In the genomic region with DNA sequence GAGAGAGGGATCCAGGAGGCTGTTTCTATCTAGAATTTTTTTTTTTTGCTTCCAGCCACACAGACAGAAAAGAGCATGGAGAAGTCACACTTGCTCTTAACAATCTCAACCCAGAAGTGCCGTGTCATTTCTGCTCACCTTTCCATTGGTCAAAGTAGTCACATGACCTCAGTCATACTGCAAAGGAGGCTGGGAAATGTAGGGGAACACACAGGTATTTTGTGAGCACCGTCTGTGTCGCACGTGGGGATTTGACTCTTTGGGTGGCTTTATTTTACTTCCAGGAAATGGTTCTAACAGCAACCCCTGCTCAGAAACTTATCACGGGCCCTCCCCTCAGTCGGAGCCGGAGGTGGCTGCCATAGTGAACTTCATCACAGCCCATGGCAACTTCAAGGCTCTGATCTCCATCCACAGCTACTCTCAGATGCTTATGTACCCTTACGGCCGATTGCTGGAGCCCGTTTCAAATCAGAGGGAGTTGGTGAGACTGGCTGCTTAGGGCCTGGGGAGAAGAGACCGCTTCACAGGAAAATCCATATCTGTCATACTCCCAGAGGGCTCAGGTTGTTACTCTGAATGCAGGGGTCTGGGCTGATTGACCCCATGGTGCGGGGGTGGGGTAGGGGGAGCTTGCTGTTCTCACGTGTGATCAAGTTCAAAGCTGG, we compare ENCODE assay signal across 16 cellular contexts. TPM values are rescaled to one million over a fixed set of nuclear protein-coding genes. Genes with fewer than 3 reads are reported as not detected.
DNase-seq lines count a peak whose midpoint lies in the region; ATAC-seq and TF ChIP-seq lines count a peak whose summit lies in the region.
"Had no signal": no experiment of that assay in that cellular context is flagged by ENCODE, and none has a peak within 500 bp of the region (broad histone marks: within the 10 kb centered on the region; RNA-seq: fewer than 3 reads in every experiment).

No MANE protein-coding gene starts in this region.

- no peak overlapping the region for H3K4me3 Mint-ChIP-seq in activated CD4-positive, alpha-beta T cell treated with anti-CD3 and anti-CD28 coated beads for 36 hours
- peak overlapping the region; percentile 87 for H3K4me3 Mint-ChIP-seq in activated T-helper 17 cell treated with anti-CD3 and anti-CD28 coated beads, Interleukin-2, amount 50 U/mL, for 72 hours
- peak overlapping the region; percentile 18 for H3K4me3 Mint-ChIP-seq in neural progenitor cell
- H3K4me3 Mint-ChIP-seq: naive B cell had no signal

- no peaks in the 10 kb centered on the region for H3K36me3 Mint-ChIP-seq in activated CD4-positive, alpha-beta T cell treated with anti-CD3 and anti-CD28 coated beads for 36 hours (ENCODE audit: low read depth)
- H3K36me3 Mint-ChIP-seq in activated T-helper 17 cell treated with anti-CD3 and anti-CD28 coated beads, Interleukin-2, amount 50 U/mL, for 72 hours (ENCODE audit: low read depth) = peaks cover 18% of the 10 kb centered on the region
- peaks cover 3% of the 10 kb centered on the region for H3K36me3 Mint-ChIP-seq in neural progenitor cell
- H3K36me3 Mint-ChIP-seq: naive B cell had no signal

- H3K4me3 ChIP-seq in Loucy (ENCODE audit: low read length, poor library complexity, severe bottlenecking) = no peak overlapping the region
- no peak overlapping the region for H3K4me3 ChIP-seq in neural progenitor cell
- H3K4me3 ChIP-seq: A549, transverse colon had no signal

- H3K79me2 ChIP-seq in Loucy (ENCODE audit: insufficient read depth, low read length) (no peaks in the 10 kb centered on the region), neural progenitor cell (ENCODE audit: low read depth) (no peaks in the 10 kb centered on the region)

- TF ChIP-seq CTCF in Loucy (conservative IDR thresholded peaks at IDR 0.05; ENCODE audit: low read length) = no peak
- TF ChIP-seq CTCF in neural progenitor cell (IDR thresholded peaks at IDR 0.05) = no peak

- DNase-seq in activated CD4-positive, alpha-beta T cell treated with anti-CD3 and anti-CD28 coated beads for 36 hours = peak; percentile 30
- DNase-seq in activated CD4-positive, alpha-beta T cell treated with anti-CD3 and anti-CD28 coated beads, Interleukin-2, amount 50 U/mL, for 1 hour = no peak
- no peak for DNase-seq in neural progenitor cell (ENCODE audit: low spot score)
- DNase-seq in NCI-H146 (lab: John Stamatoyannopoulos, UW) = no peak
- DNase-seq in ureter (ENCODE audit: low spot score) = no peak
- DNase-seq in NCI-H2029 (lab: John Stamatoyannopoulos, UW) = no peak
- DNase-seq: DMS 273 treated with DMSO at 0.1 percent for 48 hours, left cardiac atrium, naive B cell, NCI-H1694, transverse colon had no signal

- POLR2A ChIA-PET in activated CD4-positive, alpha-beta T cell treated with anti-CD3 and anti-CD28 coated beads for 36 hours (lab: Charles Lee) = no interaction called here

- H3K4me1 Mint-ChIP-seq in activated CD4-positive, alpha-beta T cell treated with anti-CD3 and anti-CD28 coated beads for 36 hours = peaks cover 43% of the 10 kb centered on the region
- H3K4me1 Mint-ChIP-seq in activated T-helper 17 cell treated with anti-CD3 and anti-CD28 coated beads, Interleukin-2, amount 50 U/mL, for 72 hours = peaks cover 34% of the 10 kb centered on the region
- peaks cover 59% of the 10 kb centered on the region for H3K4me1 Mint-ChIP-seq in neural progenitor cell

- CTCF ChIA-PET in activated CD4-positive, alpha-beta T cell treated with anti-CD3 and anti-CD28 coated beads for 36 hours (lab: Charles Lee) = interaction anchor here (0.6 to 1.0 kb wide), 2 partner anchors 34 to 345 kb away, joined by 3 read pairs; no protein-coding TSS in a partner anchor

- H3K9me3 ChIP-seq in Loucy (ENCODE audit: insufficient read depth, low read depth, low read length) (no peaks in the 10 kb centered on the region), neural progenitor cell (ENCODE audit: low read depth) (no peaks in the 10 kb centered on the region)
- H3K9me3 ChIP-seq: A549, transverse colon had no signal

- peaks cover 4% of the 10 kb centered on the region for H3K9me3 Mint-ChIP-seq in activated CD4-positive, alpha-beta T cell treated with anti-CD3 and anti-CD28 coated beads for 36 hours (ENCODE audit: low read depth)
- H3K9me3 Mint-ChIP-seq in activated T-helper 17 cell treated with anti-CD3 and anti-CD28 coated beads, Interleukin-2, amount 50 U/mL, for 72 hours = no peaks in the 10 kb centered on the region
- peaks cover 3% of the 10 kb centered on the region for H3K9me3 Mint-ChIP-seq in neural progenitor cell
- H3K9me3 Mint-ChIP-seq: naive B cell had no signal

- peak overlapping the region; percentile 23 for H3K27ac Mint-ChIP-seq in activated CD4-positive, alpha-beta T cell treated with anti-CD3 and anti-CD28 coated beads for 36 hours
- peak overlapping the region; percentile 95 for H3K27ac Mint-ChIP-seq in activated T-helper 17 cell treated with anti-CD3 and anti-CD28 coated beads, Interleukin-2, amount 50 U/mL, for 72 hours
- H3K27ac Mint-ChIP-seq in neural progenitor cell = peak overlapping the region; percentile 99
- H3K27ac Mint-ChIP-seq: naive B cell had no signal

- H4K20me1 ChIP-seq in Loucy (ENCODE audit: insufficient read depth, low read length, poor library complexity, severe bottlenecking) = no peaks in the 10 kb centered on the region
- H4K20me1 ChIP-seq in neural progenitor cell (ENCODE audit: low read depth) = no peaks in the 10 kb centered on the region

- H3K27me3 ChIP-seq in Loucy (ENCODE audit: insufficient read depth, low read length, poor library complexity, severe bottlenecking) = no peaks in the 10 kb centered on the region
- no peaks in the 10 kb centered on the region for H3K27me3 ChIP-seq in neural progenitor cell
- H3K27me3 ChIP-seq: transverse colon had no signal

- no peaks in the 10 kb centered on the region for H3K9me2 ChIP-seq in Loucy (replicated peaks; ENCODE audit: low read depth, low read length)

- ATAC-seq in activated CD4-positive, alpha-beta T cell treated with anti-CD3 and anti-CD28 coated beads for 36 hours = no peak
- peak; percentile 41 for ATAC-seq in activated T-helper 17 cell treated with anti-CD3 and anti-CD28 coated beads, Interleukin-2, amount 50 U/mL, for 72 hours (replicated peaks)
- ATAC-seq: A549, left cardiac atrium, Right ventricle myocardium inferior had no signal

- H3K27me3 Mint-ChIP-seq in activated CD4-positive, alpha-beta T cell treated with anti-CD3 and anti-CD28 coated beads for 36 hours = no peaks in the 10 kb centered on the region
- H3K27me3 Mint-ChIP-seq in activated T-helper 17 cell treated with anti-CD3 and anti-CD28 coated beads, Interleukin-2, amount 50 U/mL, for 72 hours = no peaks in the 10 kb centered on the region
- H3K27me3 Mint-ChIP-seq in neural progenitor cell (ENCODE audit: insufficient read depth, low read depth) = peaks cover 8% of the 10 kb centered on the region

- H3K36me3 ChIP-seq in Loucy (ENCODE audit: insufficient read depth, low read length) (no peaks in the 10 kb centered on the region), neural progenitor cell (no peaks in the 10 kb centered on the region)
- H3K36me3 ChIP-seq: transverse colon had no signal

- H3K9ac ChIP-seq in Loucy (ENCODE audit: low read depth, low read length, poor library complexity, severe bottlenecking) (no peak overlapping the region), neural progenitor cell (no peak overlapping the region)
- H3K9ac ChIP-seq: KMS-11 had no signal

- H3F3A ChIP-seq in Loucy (ENCODE audit: low read depth) (no peaks in the 10 kb centered on the region), neural progenitor cell (ENCODE audit: low read depth) (no peaks in the 10 kb centered on the region)

- no peak overlapping the region for H3K27ac ChIP-seq in neural progenitor cell
- H3K27ac ChIP-seq: A549, KMS-11 had no signal

- peaks cover 35% of the 10 kb centered on the region for H3K4me1 ChIP-seq in Loucy (ENCODE audit: insufficient read depth, low read length, poor library complexity, severe bottlenecking)
- no peaks in the 10 kb centered on the region for H3K4me1 ChIP-seq in neural progenitor cell

- H2AFZ ChIP-seq in Loucy (ENCODE audit: low read length) (peak overlapping the region; percentile 37; the same call in 1 of the 2 replicates), neural progenitor cell (replicated peaks) (no peak overlapping the region)

- intact Hi-C loops in activated CD4-positive, alpha-beta T cell treated with anti-CD3 and anti-CD28 coated beads for 36 hours (cut with DNase I, micrococcal nuclease) = loop anchor here in 1 of 2 experiments (2.0 kb wide), 1 partner anchor 50 kb away; no protein-coding TSS in a partner anchor

- H3K4me2 ChIP-seq in Loucy (ENCODE audit: low read depth, low read length, poor library complexity, severe bottlenecking) = peak overlapping the region; percentile 37
- no peak overlapping the region for H3K4me2 ChIP-seq in neural progenitor cell
- H3K4me2 ChIP-seq: A549, KMS-11 had no signal

RNA-seq across cellular contexts. Expression of a gene that starts 13.1 kb away (rescaled TPM):
- not detected for total RNA-seq in activated CD4-positive, alpha-beta T cell treated with anti-CD3 and anti-CD28 coated beads for 36 hours
- total RNA-seq in activated T-helper 17 cell treated with anti-CD3 and anti-CD28 coated beads, Interleukin-2, amount 50 U/mL, for 72 hours = not detected
- total RNA-seq in neural progenitor cell (ENCODE audit: low replicate concordance) = not detected in 2 replicates
- total RNA-seq in ureter = not detected
- total RNA-seq: Right ventricle myocardium inferior, transverse colon had no signal

RNA-seq across cellular contexts. Expression of a gene that starts 22.6 kb away (rescaled TPM):
- under 1 TPM; 0.39 to 0.56 TPM for total RNA-seq in activated CD4-positive, alpha-beta T cell treated with anti-CD3 and anti-CD28 coated beads for 36 hours
- total RNA-seq in activated T-helper 17 cell treated with anti-CD3 and anti-CD28 coated beads, Interleukin-2, amount 50 U/mL, for 72 hours = 10 to 100 TPM in 1 of 2 donors, 1 to 10 TPM in 1; 3.3 to 27.6 TPM
- total RNA-seq in neural progenitor cell (ENCODE audit: low replicate concordance) = 0.50 TPM in 1 of 2 replicates, not detected in the other
- 0.57 TPM for total RNA-seq in ureter
- total RNA-seq: left cardiac atrium, Right ventricle myocardium inferior, transverse colon had no signal

Comparison
In these comparisons a context has a peak if more than half of its experiments do, and no peak if none do; other contexts are left out.
1. H3K27ac Mint-ChIP-seq: peak in every context shown above with its lines; median percentile 99 in neural progenitor cell; 95 in activated T-helper 17 cell treated with anti-CD3 and anti-CD28 coated beads, Interleukin-2, amount 50 U/mL, for 72 hours; 23 in activated CD4-positive, alpha-beta T cell treated with anti-CD3 and anti-CD28 coated beads for 36 hours.